In the genomic region with DNA sequence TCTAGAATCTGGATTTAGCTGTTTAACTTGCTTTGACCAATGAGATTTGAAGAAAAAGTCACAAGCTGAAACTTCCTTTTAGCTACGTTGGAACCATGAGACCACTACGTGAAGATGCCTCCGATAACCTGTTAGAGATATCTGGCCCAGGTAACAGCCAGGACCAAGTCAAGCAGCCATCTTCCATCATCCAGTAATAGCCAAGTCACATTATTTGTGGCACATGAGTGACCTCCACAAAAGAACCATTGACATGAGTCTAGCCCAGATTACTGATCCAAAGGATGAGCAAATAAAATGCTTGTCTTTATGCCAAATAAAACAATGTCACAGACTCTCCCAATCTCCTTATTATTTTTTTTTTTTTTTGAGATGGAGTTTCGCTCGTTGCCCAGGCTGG, we compare ENCODE assay signal across 17 cellular contexts. TPM values are rescaled to one million over a fixed set of nuclear protein-coding genes. Genes with fewer than 3 reads are reported as not detected.
DNase-seq lines count a peak whose midpoint lies in the region; ATAC-seq and TF ChIP-seq lines count a peak whose summit lies in the region.
"Had no signal": no experiment of that assay in that cellular context is flagged by ENCODE, and none has a peak within 500 bp of the region (broad histone marks: within the 10 kb centered on the region; RNA-seq: fewer than 3 reads in every experiment).

No MANE protein-coding gene starts in this region.

- no peak overlapping the region for H3K4me3 ChIP-seq in IMR-90 (ENCODE audit: insufficient read depth, low read depth, low read length)
- H3K4me3 ChIP-seq in foreskin fibroblast (ENCODE audit: low read depth in 1 of 2, low read length in 2 of 2), result no peak overlapping the region

- H3K9ac ChIP-seq in IMR-90 (ENCODE audit: low read depth, low read length), result no peak overlapping the region

- peaks cover 17 to 21% of the 10 kb centered on the region in 2 experiments for H3K79me1 ChIP-seq in IMR-90 (ENCODE audit: low read depth in 1 of 2, low read length in 2 of 2)

- peak overlapping the region; percentile 40 for H3K4me3 Mint-ChIP-seq in T-helper 1 cell treated with Interleukin-12 subunit alpha and Interleukin-12 subunit beta and Interleukin-4 antibody, amounts not matched to agents 30 μg/mL and 1 μg/mL, for 36 hours
- H3K4me3 Mint-ChIP-seq in activated naive CD8-positive, alpha-beta T cell treated with anti-CD3 and anti-CD28 coated beads, Interleukin-2, amount 50 U/mL, for 24 hours, result peak overlapping the region; percentile 25
- H3K4me3 Mint-ChIP-seq in nephron, result peak overlapping the region; percentile 97 to 100 (median 99)

- H3K14ac ChIP-seq in IMR-90 (replicated peaks; ENCODE audit: low read depth, low read length), result no peak overlapping the region

- peaks cover 15% of the 10 kb centered on the region for H3K27me3 Mint-ChIP-seq in T-helper 1 cell treated with Interleukin-12 subunit alpha and Interleukin-12 subunit beta and Interleukin-4 antibody, amounts not matched to agents 30 μg/mL and 1 μg/mL, for 36 hours (ENCODE audit: low read depth)
- H3K27me3 Mint-ChIP-seq in activated naive CD8-positive, alpha-beta T cell treated with anti-CD3 and anti-CD28 coated beads, Interleukin-2, amount 50 U/mL, for 24 hours, result peaks cover 8% of the 10 kb centered on the region
- H3K27me3 Mint-ChIP-seq in nephron (ENCODE audit: low read depth), result peaks cover 4% of the 10 kb centered on the region

- POLR2A ChIA-PET in IMR-90 (lab: Charles Lee; ENCODE audit: unreplicated experiment), result no interaction called here

- TF ChIP-seq CTCF in IMR-90 (conservative IDR thresholded peaks at IDR 0.05; ENCODE audit: low read depth, low read length), result no peak
- no peak for TF ChIP-seq CTCF in nephron (IDR thresholded peaks at IDR 0.05; ENCODE audit: unreplicated experiment in 3 of 3)
- TF ChIP-seq CTCF in foreskin fibroblast (IDR thresholded peaks at IDR 0.05; ENCODE audit: low read depth, low read length), result no peak

- H2BK20ac ChIP-seq in IMR-90 (ENCODE audit: low read depth, low read length), result no peak overlapping the region

- no peaks in the 10 kb centered on the region for H3K36me3 ChIP-seq in IMR-90 (ENCODE audit: control insufficient read depth, insufficient read depth, low read length)
- H3K36me3 ChIP-seq: spleen, transverse colon had no signal

- no peak overlapping the region for H3K56ac ChIP-seq in IMR-90 (ENCODE audit: extremely low read depth, insufficient read depth, low read length)

- no peak for TF ChIP-seq RAD21 in IMR-90 (IDR thresholded peaks at IDR 0.05; ENCODE audit: low read length)

- CTCF ChIA-PET in IMR-90 (lab: Yijun Ruan, JAX), result interaction anchor here (0.7 to 2.2 kb wide), 2 partner anchors 10 to 11 kb away, joined by 3 to 10 read pairs; no protein-coding TSS in a partner anchor

- H2AK5ac ChIP-seq in IMR-90 (ENCODE audit: low read depth, low read length), result no peak overlapping the region

- peaks cover 12% of the 10 kb centered on the region for H3K36me3 Mint-ChIP-seq in T-helper 1 cell treated with Interleukin-12 subunit alpha and Interleukin-12 subunit beta and Interleukin-4 antibody, amounts not matched to agents 30 μg/mL and 1 μg/mL, for 36 hours (ENCODE audit: low read depth)
- no peaks in the 10 kb centered on the region for H3K36me3 Mint-ChIP-seq in activated naive CD8-positive, alpha-beta T cell treated with anti-CD3 and anti-CD28 coated beads, Interleukin-2, amount 50 U/mL, for 24 hours (ENCODE audit: low read depth)
- peaks cover 21% of the 10 kb centered on the region for H3K36me3 Mint-ChIP-seq in nephron (ENCODE audit: low read depth)

- peaks cover 3% of the 10 kb centered on the region; the same call in 1 of the 2 replicates for H3K9me1 ChIP-seq in IMR-90 (ENCODE audit: insufficient read depth, low read length)

- no peak overlapping the region for H2AK9ac ChIP-seq in IMR-90 (replicated peaks; ENCODE audit: low read depth, low read length, poor library complexity)

- H3K4me1 Mint-ChIP-seq in T-helper 1 cell treated with Interleukin-12 subunit alpha and Interleukin-12 subunit beta and Interleukin-4 antibody, amounts not matched to agents 30 μg/mL and 1 μg/mL, for 36 hours (ENCODE audit: low read depth), result peaks cover 28% of the 10 kb centered on the region
- peaks cover 20% of the 10 kb centered on the region for H3K4me1 Mint-ChIP-seq in activated naive CD8-positive, alpha-beta T cell treated with anti-CD3 and anti-CD28 coated beads, Interleukin-2, amount 50 U/mL, for 24 hours
- peaks cover 33% of the 10 kb centered on the region for H3K4me1 Mint-ChIP-seq in nephron

- H3K27ac ChIP-seq in IMR-90 (ENCODE audit: insufficient read depth, low read length), result no peak overlapping the region
- H3K27ac ChIP-seq: foreskin keratinocyte, spleen, transverse colon had no signal

- no peak overlapping the region for H2BK15ac ChIP-seq in IMR-90 (ENCODE audit: low read depth, low read length)

- H3K27me3 ChIP-seq in IMR-90 (ENCODE audit: control insufficient read depth, insufficient read depth, low read length), result no peaks in the 10 kb centered on the region; the same call in 1 of the 2 replicates
- H3K27me3 ChIP-seq: foreskin keratinocyte, spleen, transverse colon had no signal

- no peak overlapping the region for H2BK5ac ChIP-seq in IMR-90 (ENCODE audit: low read depth, low read length, poor library complexity, severe bottlenecking)

- BruUV-seq in IMR-90 (replicated peaks; lab: Mats Ljungman, UMichigan), result no TSS peak

- dilution Hi-C loops in IMR-90 (cut with HindIII; ENCODE audit: low sequenced_read_pairs, unreplicated experiment), result no loop called here

- H3K9me3 ChIP-seq in IMR-90 (ENCODE audit: control insufficient read depth, insufficient read depth, low read length), result no peaks in the 10 kb centered on the region
- H3K9me3 ChIP-seq: spleen, transverse colon had no signal

- H3K4me1 ChIP-seq in IMR-90 (ENCODE audit: control insufficient read depth, insufficient read depth, low read length), result no peaks in the 10 kb centered on the region

- peak overlapping the region; percentile 84; the same call in 1 of the 2 replicates for H3K23ac ChIP-seq in IMR-90 (ENCODE audit: low read depth, low read length)

- in situ Hi-C loops in IMR-90 (cut with MboI; ENCODE audit: low sequenced_read_pairs), result loop anchor here (25.0 kb wide), 2 partner anchors 464 to 614 kb away; a partner anchor contains a TSS

- H2BK120ac ChIP-seq in IMR-90 (ENCODE audit: low read depth, low read length), result no peak overlapping the region

- H4K91ac ChIP-seq in IMR-90 (ENCODE audit: insufficient read depth, low read depth, low read length), result no peak overlapping the region

- ATAC-seq in IMR-90 (ENCODE audit: low read depth) (no peak), GM21723 (IDR thresholded peaks at IDR 0.05; ENCODE audit: unreplicated experiment) (no peak)
- no peak for ATAC-seq in activated naive CD8-positive, alpha-beta T cell treated with anti-CD3 and anti-CD28 coated beads, Interleukin-2, amount 50 U/mL, for 24 hours
- ATAC-seq: foreskin keratinocyte, Right ventricle myocardium inferior had no signal

- peak overlapping the region; percentile 45; the same call in 1 of the 2 replicates for H4K5ac ChIP-seq in IMR-90 (ENCODE audit: low read depth, low read length)

- H4K20me1 ChIP-seq in IMR-90 (ENCODE audit: insufficient read depth, low read length), result no peaks in the 10 kb centered on the region

- WGBS in IMR-90 (ENCODE audit: extremely low coverage in 2 of 2, insufficient read length in 1 of 2), 2 experiments, result no CpG with 5 or more reads among the region's 5 CpGs

- no peak for DNase-seq in T-helper 1 cell
- no peak for DNase-seq in IMR-90
- no peak for DNase-seq in activated naive CD8-positive, alpha-beta T cell treated with anti-CD3 and anti-CD28 coated beads, Interleukin-2, amount 50 U/mL, for 24 hours
- no peak for DNase-seq in HCEC 1CT
- DNase-seq in foreskin fibroblast, result no peak
- DNase-seq: activated CD4-positive, CD25-positive, alpha-beta regulatory T cell treated with anti-CD3 and anti-CD28 coated beads, Interleukin-2, amount 50 U/mL, for 72 hours; cortex of kidney; DMS79 treated with DMSO at 0.1 percent for 48 hours; foreskin keratinocyte; kidney glomerular epithelial cell; NCI-H226; spleen; transverse colon had no signal

- no peak overlapping the region; the same call in 1 of the 2 replicates for H3K4ac ChIP-seq in IMR-90 (ENCODE audit: low read depth, low read length)

- H4K8ac ChIP-seq in IMR-90 (ENCODE audit: low read depth in 2 of 2, low read length in 2 of 2), result no peak overlapping the region

- intact Hi-C loops in IMR-90 (cut with micrococcal nuclease), result loop anchor here (5.0 kb wide), 1 partner anchor 249 kb away; a partner anchor contains a TSS

- no peak overlapping the region for H2AFZ ChIP-seq in IMR-90 (replicated peaks; ENCODE audit: low read length, poor library complexity)

- no peak overlapping the region for H3K18ac ChIP-seq in IMR-90 (ENCODE audit: low read depth, low read length)

- peak overlapping the region; percentile 90 for H3K27ac Mint-ChIP-seq in T-helper 1 cell treated with Interleukin-12 subunit alpha and Interleukin-12 subunit beta and Interleukin-4 antibody, amounts not matched to agents 30 μg/mL and 1 μg/mL, for 36 hours
- no peak overlapping the region for H3K27ac Mint-ChIP-seq in activated naive CD8-positive, alpha-beta T cell treated with anti-CD3 and anti-CD28 coated beads, Interleukin-2, amount 50 U/mL, for 24 hours
- peak overlapping the region; percentile 58 to 94 (median 66) for H3K27ac Mint-ChIP-seq in nephron

- TF ChIP-seq POLR2A in IMR-90 (IDR thresholded peaks at IDR 0.05; ENCODE audit: low read depth, low read length), result no peak

- H3K9me3 Mint-ChIP-seq in T-helper 1 cell treated with Interleukin-12 subunit alpha and Interleukin-12 subunit beta and Interleukin-4 antibody, amounts not matched to agents 30 μg/mL and 1 μg/mL, for 36 hours, result no peaks in the 10 kb centered on the region
- H3K9me3 Mint-ChIP-seq in activated naive CD8-positive, alpha-beta T cell treated with anti-CD3 and anti-CD28 coated beads, Interleukin-2, amount 50 U/mL, for 24 hours, result no peaks in the 10 kb centered on the region
- H3K9me3 Mint-ChIP-seq in nephron, result no peaks in the 10 kb centered on the region

- H3K4me2 ChIP-seq in IMR-90 (ENCODE audit: low read depth, low read length), result no peak overlapping the region

TF ChIP-seq in IMR-90, 13 proteins besides CTCF, POLR2A, EP300 and RAD21 (continues in another document):
- TF ChIP-seq, protein P1, sequence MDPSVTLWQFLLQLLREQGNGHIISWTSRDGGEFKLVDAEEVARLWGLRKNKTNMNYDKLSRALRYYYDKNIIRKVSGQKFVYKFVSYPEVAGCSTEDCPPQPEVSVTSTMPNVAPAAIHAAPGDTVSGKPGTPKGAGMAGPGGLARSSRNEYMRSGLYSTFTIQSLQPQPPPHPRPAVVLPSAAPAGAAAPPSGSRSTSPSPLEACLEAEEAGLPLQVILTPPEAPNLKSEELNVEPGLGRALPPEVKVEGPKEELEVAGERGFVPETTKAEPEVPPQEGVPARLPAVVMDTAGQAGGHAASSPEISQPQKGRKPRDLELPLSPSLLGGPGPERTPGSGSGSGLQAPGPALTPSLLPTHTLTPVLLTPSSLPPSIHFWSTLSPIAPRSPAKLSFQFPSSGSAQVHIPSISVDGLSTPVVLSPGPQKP (IDR thresholded peaks at IDR 0.05; ENCODE audit: borderline replicate concordance, low read depth, low read length), result no peak
- no peak for TF ChIP-seq RFX5 (IDR thresholded peaks at IDR 0.05; ENCODE audit: low read depth, low read length)

RNA-seq across cellular contexts. Expression of a gene that starts 1.6 kb away (rescaled TPM):
- total RNA-seq in IMR-90 (2012; rRNA removed), result 9.3 and 10.0 TPM in 2 replicates
- 4.4 and 4.6 TPM in 2 replicates for polyA plus RNA-seq in IMR-90 (2012; rRNA removed)
- 0.89 and 1.3 TPM in 2 replicates for polyA plus RNA-seq in IMR-90 (2012; cell fraction: cytosol; rRNA removed)
- polyA plus RNA-seq in IMR-90 (2012; cell fraction: nucleus; rRNA removed; ENCODE audit: low replicate concordance), result 0.86 and 2.4 TPM in 2 replicates

Comparison
In these comparisons a context has a peak if more than half of its experiments do, and no peak if none do; other contexts are left out.
1. H3K4me3 Mint-ChIP-seq: peak in every context shown above with its lines; median percentile 99 in nephron; 40 in T-helper 1 cell treated with Interleukin-12 subunit alpha and Interleukin-12 subunit beta and Interleukin-4 antibody, amounts not matched to agents 30 μg/mL and 1 μg/mL, for 36 hours; 25 in activated naive CD8-positive, alpha-beta T cell treated with anti-CD3 and anti-CD28 coated beads, Interleukin-2, amount 50 U/mL, for 24 hours.